12 cellular contexts compared by ENCODE assay signal in genomic region chr1:2587860-2588571, GRCh38. TPM values are rescaled to one million over a fixed set of nuclear protein-coding genes. Genes with fewer than 3 reads are reported as not detected.
DNase-seq lines count a peak whose midpoint lies in the region; ATAC-seq and TF ChIP-seq lines count a peak whose summit lies in the region.
"Had no signal": no experiment of that assay in that cellular context is flagged by ENCODE, and none has a peak within 500 bp of the region (broad histone marks: within the 10 kb centered on the region; RNA-seq: fewer than 3 reads in every experiment).

No MANE protein-coding gene starts in this region.

- no peak for TF ChIP-seq POLR2A in gastrocnemius medialis (IDR thresholded peaks at IDR 0.05)

- peaks cover 21% of the 10 kb centered on the region for H3K4me1 ChIP-seq in HUES6 (ENCODE audit: control insufficient read depth, insufficient read depth, low read length)
- H3K4me1 ChIP-seq in gastrocnemius medialis: peaks cover 11 to 17% of the 10 kb centered on the region in 2 donors

- peaks cover 40% of the 10 kb centered on the region for H3K4me1 Mint-ChIP-seq in dendritic cell treated with granulocyte-macrophage colony-stimulating factor and Interleukin-4, amounts not matched to agents 40 ng/mL and 50 ng/mL, for 4 days (ENCODE audit: low read depth)
- H3K4me1 Mint-ChIP-seq in naive B cell: peaks cover 24 to 29% (median 27%) of the 10 kb centered on the region in 3 donors

- H3K27me3 ChIP-seq in HUES6 (ENCODE audit: control insufficient read depth, insufficient read depth, low read length) (no peaks in the 10 kb centered on the region), gastrocnemius medialis (peaks cover 0 to 5% (median 0%) of the 10 kb centered on the region in 3 donors)

- H3K4me3 ChIP-seq in AG04449 (ENCODE audit: low read depth, low read length): peak overlapping the region; percentile 86
- H3K4me3 ChIP-seq in HUES6 (ENCODE audit: low read depth, low read length): peak overlapping the region; percentile 82
- H3K4me3 ChIP-seq in gastrocnemius medialis: peak overlapping the region in 1 of 4 donors; percentile 75

- H3K4me3 Mint-ChIP-seq in dendritic cell treated with granulocyte-macrophage colony-stimulating factor and Interleukin-4, amounts not matched to agents 40 ng/mL and 50 ng/mL, for 4 days: peak overlapping the region; percentile 86
- peak overlapping the region; percentile 68 to 96 (median 88) for H3K4me3 Mint-ChIP-seq in naive B cell

- peaks cover 6% of the 10 kb centered on the region; the same call in 1 of the 2 replicates for H3K9me3 ChIP-seq in HUES6 (ENCODE audit: control insufficient read depth, insufficient read depth, low read depth, low read length)
- no peaks in the 10 kb centered on the region for H3K9me3 ChIP-seq in gastrocnemius medialis

- no peak for TF ChIP-seq CTCF in AG04449 (IDR thresholded peaks at IDR 0.05; ENCODE audit: insufficient read depth, low read length, missing control alignments)
- no peak for TF ChIP-seq CTCF in gastrocnemius medialis (IDR thresholded peaks at IDR 0.05 in 4 of 5, conservative IDR thresholded peaks at IDR 0.05 in 1 of 5)

- intact Hi-C loops in dendritic cell treated with granulocyte-macrophage colony-stimulating factor and Interleukin-4, amounts not matched to agents 40 ng/mL and 50 ng/mL, for 4 days (cut with micrococcal nuclease): no loop called here
- intact Hi-C loops in gastrocnemius medialis (cut with DNase I; ENCODE audit: low total_unique reads): loop anchor here (5.0 kb wide), 1 partner anchor 391 kb away; no protein-coding TSS in a partner anchor

- H3K9me3 Mint-ChIP-seq in dendritic cell treated with granulocyte-macrophage colony-stimulating factor and Interleukin-4, amounts not matched to agents 40 ng/mL and 50 ng/mL, for 4 days: no peaks in the 10 kb centered on the region
- H3K9me3 Mint-ChIP-seq in naive B cell: no peaks in the 10 kb centered on the region

- DNase-seq in AG04449 (ENCODE audit: low read depth, low spot score): no peak
- no peak for DNase-seq in naive B cell
- DNase-seq in SHP77 treated with DMSO at 0.1 percent for 48 hours (lab: John Stamatoyannopoulos, UW): no peak
- no peak for DNase-seq in gastrocnemius medialis
- no peak for DNase-seq in NCI-H345 (lab: John Stamatoyannopoulos, UW)
- DNase-seq: activated CD8-positive, alpha-beta memory T cell treated with anti-CD3 and anti-CD28 coated beads, Interleukin-2, amount 50 U/mL, for 4 hours; DMS79; NCI-H774 had no signal

- CTCF ChIA-PET in AG04449 (lab: Yijun Ruan, JAX): interaction anchor here (1.9 kb wide), 1 partner anchor 40 kb away, joined by 7 read pairs; no protein-coding TSS in a partner anchor

- ATAC-seq in naive B cell (ENCODE audit: low read depth in 2 of 2) (no peak), GM21528 (IDR thresholded peaks at IDR 0.05; ENCODE audit: low FRiP score, unreplicated experiment) (no peak), gastrocnemius medialis (no peak)
- ATAC-seq: sciatic nerve had no signal

- POLR2A ChIA-PET in AG04449 (lab: Yijun Ruan, JAX): no interaction called here

- H3K36me3 Mint-ChIP-seq in dendritic cell treated with granulocyte-macrophage colony-stimulating factor and Interleukin-4, amounts not matched to agents 40 ng/mL and 50 ng/mL, for 4 days (ENCODE audit: low read depth): peaks cover 49% of the 10 kb centered on the region
- H3K36me3 Mint-ChIP-seq in naive B cell: no peaks in the 10 kb centered on the region

- H3K27me3 Mint-ChIP-seq in dendritic cell treated with granulocyte-macrophage colony-stimulating factor and Interleukin-4, amounts not matched to agents 40 ng/mL and 50 ng/mL, for 4 days: peaks cover 21% of the 10 kb centered on the region
- peaks cover 0 to 5% (median 0%) of the 10 kb centered on the region in 3 donors for H3K27me3 Mint-ChIP-seq in naive B cell

- in situ Hi-C loops in gastrocnemius medialis (cut with MboI; ENCODE audit: low sequenced_read_pairs in 4 of 4): loop anchor here in 2 of 4 donors (25.0 kb wide), 1 partner anchor 401 kb away; the partner anchor contains the start of gene FAAP20 (in 2 of the 2)

- H3K9ac ChIP-seq in HUES6 (ENCODE audit: low read length): no peak overlapping the region

- H3K36me3 ChIP-seq in HUES6 (ENCODE audit: control insufficient read depth, insufficient read depth, low read length) (peaks cover 12% of the 10 kb centered on the region), gastrocnemius medialis (no peaks in the 10 kb centered on the region)

- peak overlapping the region; percentile 98 for H3K27ac Mint-ChIP-seq in dendritic cell treated with granulocyte-macrophage colony-stimulating factor and Interleukin-4, amounts not matched to agents 40 ng/mL and 50 ng/mL, for 4 days
- peak overlapping the region in 1 of 6 donors; percentile 62 for H3K27ac Mint-ChIP-seq in naive B cell

- H3K27ac ChIP-seq in HUES6 (ENCODE audit: low read depth, low read length): no peak overlapping the region
- no peak overlapping the region for H3K27ac ChIP-seq in gastrocnemius medialis

RNA-seq across cellular contexts. Expression of gene PRXL2B, which starts 1.4 kb away (rescaled TPM):
- polyA plus RNA-seq in naive B cell (ENCODE audit: low read depth in 6 of 6): 10 to 100 TPM; 11.6 to 18.6 (median 13.7) TPM
- 1 to 10 TPM in 2 of 4 donors, under 1 TPM in 2; 0.52 to 2.7 (median 1.1) TPM for total RNA-seq in gastrocnemius medialis

RNA-seq across cellular contexts. Expression of gene TNFRSF14, which starts 31.8 kb away (rescaled TPM):
- 10 to 100 TPM; 40.7 to 75.6 (median 50.4) TPM for polyA plus RNA-seq in naive B cell (ENCODE audit: low read depth in 6 of 6)
- 10 to 100 TPM in 1 of 4 donors, 1 to 10 TPM in 3; 3.4 to 11.5 (median 5.0) TPM for total RNA-seq in gastrocnemius medialis

RNA-seq across cellular contexts. Expression of gene MMEL1, which starts 44.8 kb away (rescaled TPM):
- 1 to 10 TPM in 5 of 6 donors, not detected in 1; 1.0 to 8.5 (median 5.3) TPM for polyA plus RNA-seq in naive B cell (ENCODE audit: low read depth in 6 of 6)
- not detected for total RNA-seq in gastrocnemius medialis

RNA-seq across cellular contexts. Expression of gene HES5, which starts 58.0 kb away (rescaled TPM):
- not detected for polyA plus RNA-seq in naive B cell (ENCODE audit: low read depth in 6 of 6)
- under 1 TPM in 1 of 4 donors, not detected in 3; 0.49 TPM for total RNA-seq in gastrocnemius medialis
